Comparison of ENCODE assay signal across 1 cellular context in genomic region chr16:89601906-89602272, GRCh38.
TF ChIP-seq lines count a peak whose summit lies in the region.

No MANE protein-coding gene starts in this region.

TF ChIP-seq in A549, 52 proteins besides CTCF, POLR2A, EP300 and RAD21:
- TF ChIP-seq ATOH8 (CRISPR knock-in tag; IDR thresholded peaks at IDR 0.05; ENCODE audit: low read depth): no peak
- TF ChIP-seq, protein P1, sequence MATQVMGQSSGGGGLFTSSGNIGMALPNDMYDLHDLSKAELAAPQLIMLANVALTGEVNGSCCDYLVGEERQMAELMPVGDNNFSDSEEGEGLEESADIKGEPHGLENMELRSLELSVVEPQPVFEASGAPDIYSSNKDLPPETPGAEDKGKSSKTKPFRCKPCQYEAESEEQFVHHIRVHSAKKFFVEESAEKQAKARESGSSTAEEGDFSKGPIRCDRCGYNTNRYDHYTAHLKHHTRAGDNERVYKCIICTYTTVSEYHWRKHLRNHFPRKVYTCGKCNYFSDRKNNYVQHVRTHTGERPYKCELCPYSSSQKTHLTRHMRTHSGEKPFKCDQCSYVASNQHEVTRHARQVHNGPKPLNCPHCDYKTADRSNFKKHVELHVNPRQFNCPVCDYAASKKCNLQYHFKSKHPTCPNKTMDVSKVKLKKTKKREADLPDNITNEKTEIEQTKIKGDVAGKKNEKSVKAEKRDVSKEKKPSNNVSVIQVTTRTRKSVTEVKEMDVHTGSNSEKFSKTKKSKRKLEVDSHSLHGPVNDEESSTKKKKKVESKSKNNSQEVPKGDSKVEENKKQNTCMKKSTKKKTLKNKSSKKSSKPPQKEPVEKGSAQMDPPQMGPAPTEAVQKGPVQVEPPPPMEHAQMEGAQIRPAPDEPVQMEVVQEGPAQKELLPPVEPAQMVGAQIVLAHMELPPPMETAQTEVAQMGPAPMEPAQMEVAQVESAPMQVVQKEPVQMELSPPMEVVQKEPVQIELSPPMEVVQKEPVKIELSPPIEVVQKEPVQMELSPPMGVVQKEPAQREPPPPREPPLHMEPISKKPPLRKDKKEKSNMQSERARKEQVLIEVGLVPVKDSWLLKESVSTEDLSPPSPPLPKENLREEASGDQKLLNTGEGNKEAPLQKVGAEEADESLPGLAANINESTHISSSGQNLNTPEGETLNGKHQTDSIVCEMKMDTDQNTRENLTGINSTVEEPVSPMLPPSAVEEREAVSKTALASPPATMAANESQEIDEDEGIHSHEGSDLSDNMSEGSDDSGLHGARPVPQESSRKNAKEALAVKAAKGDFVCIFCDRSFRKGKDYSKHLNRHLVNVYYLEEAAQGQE (IDR thresholded peaks at IDR 0.05): no peak
- TF ChIP-seq RCOR1 (IDR thresholded peaks at IDR 0.05; ENCODE audit: low read depth, low read length): no peak
- TF ChIP-seq EHF (CRISPR knock-in tag; IDR thresholded peaks at IDR 0.05): no peak
- TF ChIP-seq TP53 (CRISPR knock-in tag; IDR thresholded peaks at IDR 0.05): no peak
- no peak for TF ChIP-seq FOSL2 (IDR thresholded peaks at IDR 0.05)
- TF ChIP-seq FOSL2 (CRISPR knock-in tag; IDR thresholded peaks at IDR 0.05): no peak
- no peak for TF ChIP-seq ZC3H11A (IDR thresholded peaks at IDR 0.05)
- no peak for TF ChIP-seq E2F6 (IDR thresholded peaks at IDR 0.05; ENCODE audit: borderline replicate concordance, low read depth)
